20 cellular contexts compared by ENCODE assay signal in genomic region chr17:5552841-5553240, GRCh38.
"Had no signal": no experiment of that assay in that cellular context is flagged by ENCODE, and none has a peak within 500 bp of the region (broad histone marks: within the 10 kb centered on the region; RNA-seq: fewer than 3 reads in every experiment).

No MANE protein-coding gene starts in this region.

- H3K9me3 Mint-ChIP-seq: dendritic cell treated with granulocyte-macrophage colony-stimulating factor and Interleukin-4, amounts not matched to agents 40 ng/mL and 50 ng/mL, for 4 days; immature natural killer cell; memory B cell; naive B cell had no signal

- H3K27ac ChIP-seq: esophagus squamous epithelium, neutrophil, parathyroid adenoma, right lobe of liver, testis, upper lobe of left lung had no signal

- H3K79me2 ChIP-seq: parathyroid adenoma had no signal

- H3K4me3 ChIP-seq: esophagus squamous epithelium, mucosa of descending colon, right lobe of liver, testis, upper lobe of left lung had no signal

- H3K4me1 ChIP-seq: esophagus squamous epithelium, parathyroid adenoma, right lobe of liver, testis had no signal

- H3K4me3 Mint-ChIP-seq: activated CD4-positive, alpha-beta T cell treated with anti-CD3 and anti-CD28 coated beads, Interleukin-2, amount 10 ng/mL, durations not matched to agents 24 days and 14 days; dendritic cell treated with granulocyte-macrophage colony-stimulating factor and Interleukin-4, amounts not matched to agents 40 ng/mL and 50 ng/mL, for 4 days; immature natural killer cell; memory B cell; naive B cell had no signal

- DNase-seq: activated CD4-positive, alpha-beta T cell treated with anti-CD3 and anti-CD28 coated beads, Interleukin-2, amount 10 ng/mL, durations not matched to agents 24 days and 14 days; activated naive CD4-positive, alpha-beta T cell treated with anti-CD3 and anti-CD28 coated beads, Interleukin-2, amount 50 U/mL, for 16 hours; activated T-cell treated with anti-CD3 and anti-CD28 coated beads for 4 hours; amniotic stem cell; effector memory CD4-positive, alpha-beta T cell; esophagus squamous epithelium; immature natural killer cell; kidney glomerular epithelial cell; mucosa of descending colon; naive B cell; right lobe of liver; small intestine; stimulated activated CD4-positive, alpha-beta T cell treated with anti-CD3 and anti-CD28 coated beads, Interleukin-15, amount 100 ng/mL, for 24 hours; stimulated activated CD4-positive, alpha-beta T cell treated with anti-CD3 and anti-CD28 coated beads, Interleukin-2, amount 100 ng/mL, for 48 hours; testis; upper lobe of left lung had no signal

- H3K27me3 Mint-ChIP-seq: activated CD4-positive, alpha-beta T cell treated with anti-CD3 and anti-CD28 coated beads, Interleukin-2, amount 10 ng/mL, durations not matched to agents 24 days and 14 days; dendritic cell treated with granulocyte-macrophage colony-stimulating factor and Interleukin-4, amounts not matched to agents 40 ng/mL and 50 ng/mL, for 4 days; memory B cell; naive B cell had no signal

- H3K27ac Mint-ChIP-seq: activated CD4-positive, alpha-beta T cell treated with anti-CD3 and anti-CD28 coated beads, Interleukin-2, amount 10 ng/mL, durations not matched to agents 24 days and 14 days; dendritic cell treated with granulocyte-macrophage colony-stimulating factor and Interleukin-4, amounts not matched to agents 40 ng/mL and 50 ng/mL, for 4 days; memory B cell had no signal

- H3K27me3 ChIP-seq: esophagus squamous epithelium, neutrophil, right lobe of liver, testis, upper lobe of left lung had no signal

- H3K36me3 ChIP-seq: right lobe of liver had no signal

- ATAC-seq: mucosa of descending colon, right lobe of liver had no signal

- H2AFZ ChIP-seq: parathyroid adenoma had no signal

- H3K9me3 ChIP-seq: esophagus squamous epithelium, mucosa of descending colon, neutrophil, right lobe of liver, testis, upper lobe of left lung had no signal

- H3K9ac ChIP-seq: parathyroid adenoma had no signal
